1 cellular context compared by ENCODE assay signal in the genomic region with DNA sequence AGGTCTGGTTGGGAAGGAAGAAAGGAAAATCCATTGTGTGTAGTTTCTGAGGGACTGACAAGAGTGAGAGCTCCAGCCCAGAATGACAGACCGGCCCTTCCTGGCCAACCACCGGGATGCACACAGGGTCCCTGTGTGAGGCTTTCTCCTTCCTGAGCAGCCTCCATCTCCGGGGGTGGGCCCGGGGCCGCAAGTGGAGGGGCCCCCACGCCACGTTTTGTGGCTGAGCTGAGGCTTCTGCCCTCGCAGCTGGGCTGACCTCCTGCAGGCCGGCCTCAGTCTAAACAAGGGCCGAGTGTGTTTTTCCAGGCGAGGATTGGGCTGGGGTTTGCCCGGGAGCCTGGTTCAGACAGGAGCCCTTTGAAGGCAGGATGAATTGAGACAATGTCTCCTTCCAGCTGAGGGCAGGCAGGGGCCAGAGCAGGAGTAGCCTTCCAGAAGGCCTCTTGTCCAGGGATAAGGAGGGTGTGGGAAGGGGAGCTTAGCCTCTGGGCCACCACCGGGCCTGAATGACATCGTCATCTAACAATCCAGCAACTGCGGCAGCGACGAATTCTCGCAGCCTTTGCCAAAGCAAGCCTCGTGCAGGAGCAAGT.
TF ChIP-seq lines count a peak whose summit lies in the region.

No MANE protein-coding gene starts in this region.

TF ChIP-seq in HepG2, 621 proteins besides CTCF, POLR2A, EP300 and RAD21 (continued from another document):
- TF ChIP-seq, protein P1, sequence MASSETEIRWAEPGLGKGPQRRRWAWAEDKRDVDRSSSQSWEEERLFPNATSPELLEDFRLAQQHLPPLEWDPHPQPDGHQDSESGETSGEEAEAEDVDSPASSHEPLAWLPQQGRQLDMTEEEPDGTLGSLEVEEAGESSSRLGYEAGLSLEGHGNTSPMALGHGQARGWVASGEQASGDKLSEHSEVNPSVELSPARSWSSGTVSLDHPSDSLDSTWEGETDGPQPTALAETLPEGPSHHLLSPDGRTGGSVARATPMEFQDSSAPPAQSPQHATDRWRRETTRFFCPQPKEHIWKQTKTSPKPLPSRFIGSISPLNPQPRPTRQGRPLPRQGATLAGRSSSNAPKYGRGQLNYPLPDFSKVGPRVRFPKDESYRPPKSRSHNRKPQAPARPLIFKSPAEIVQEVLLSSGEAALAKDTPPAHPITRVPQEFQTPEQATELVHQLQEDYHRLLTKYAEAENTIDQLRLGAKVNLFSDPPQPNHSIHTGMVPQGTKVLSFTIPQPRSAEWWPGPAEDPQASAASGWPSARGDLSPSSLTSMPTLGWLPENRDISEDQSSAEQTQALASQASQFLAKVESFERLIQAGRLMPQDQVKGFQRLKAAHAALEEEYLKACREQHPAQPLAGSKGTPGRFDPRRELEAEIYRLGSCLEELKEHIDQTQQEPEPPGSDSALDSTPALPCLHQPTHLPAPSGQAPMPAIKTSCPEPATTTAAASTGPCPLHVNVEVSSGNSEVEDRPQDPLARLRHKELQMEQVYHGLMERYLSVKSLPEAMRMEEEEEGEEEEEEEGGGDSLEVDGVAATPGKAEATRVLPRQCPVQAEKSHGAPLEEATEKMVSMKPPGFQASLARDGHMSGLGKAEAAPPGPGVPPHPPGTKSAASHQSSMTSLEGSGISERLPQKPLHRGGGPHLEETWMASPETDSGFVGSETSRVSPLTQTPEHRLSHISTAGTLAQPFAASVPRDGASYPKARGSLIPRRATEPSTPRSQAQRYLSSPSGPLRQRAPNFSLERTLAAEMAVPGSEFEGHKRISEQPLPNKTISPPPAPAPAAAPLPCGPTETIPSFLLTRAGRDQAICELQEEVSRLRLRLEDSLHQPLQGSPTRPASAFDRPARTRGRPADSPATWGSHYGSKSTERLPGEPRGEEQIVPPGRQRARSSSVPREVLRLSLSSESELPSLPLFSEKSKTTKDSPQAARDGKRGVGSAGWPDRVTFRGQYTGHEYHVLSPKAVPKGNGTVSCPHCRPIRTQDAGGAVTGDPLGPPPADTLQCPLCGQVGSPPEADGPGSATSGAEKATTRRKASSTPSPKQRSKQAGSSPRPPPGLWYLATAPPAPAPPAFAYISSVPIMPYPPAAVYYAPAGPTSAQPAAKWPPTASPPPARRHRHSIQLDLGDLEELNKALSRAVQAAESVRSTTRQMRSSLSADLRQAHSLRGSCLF (CRISPR knock-in tag; IDR thresholded peaks at IDR 0.05; ENCODE audit: borderline replicate concordance), result no peak
- TF ChIP-seq ZNF768 (CRISPR knock-in tag; IDR thresholded peaks at IDR 0.05) (no peak), RAD51 (IDR thresholded peaks at IDR 0.05; ENCODE audit: borderline replicate concordance) (no peak), ZNF563 (CRISPR knock-in tag; IDR thresholded peaks at IDR 0.05) (no peak), IKZF4 (CRISPR knock-in tag; IDR thresholded peaks at IDR 0.05; ENCODE audit: borderline replicate concordance, low read depth, not compliant biosample characterization) (no peak)
TF ChIP-seq in HepG2: peak in this region for 0.
